9 cellular contexts compared by ENCODE assay signal in genomic region chr5:88118179-88118578, GRCh38.
"Had no signal": no experiment of that assay in that cellular context is flagged by ENCODE, and none has a peak within 500 bp of the region (broad histone marks: within the 10 kb centered on the region; RNA-seq: fewer than 3 reads in every experiment).

No MANE protein-coding gene starts in this region.

- H3K4me1 ChIP-seq: HAP-1 had no signal

- H2AFZ ChIP-seq: GM23338 had no signal

- FAIRE-seq: K562 had no signal

- H3K9me3 Mint-ChIP-seq: GM23338 had no signal

- H3K4me2 ChIP-seq: GM23338 had no signal

- H3K4me3 ChIP-seq: GM23338, HAP-1, K562 had no signal

- H3K9me3 ChIP-seq: HAP-1 had no signal

- H3K27ac ChIP-seq: HL-60 had no signal

- H3K27ac Mint-ChIP-seq: GM23338, HFFc6 had no signal

- H3K4me3 Mint-ChIP-seq: GM23338, HFFc6 had no signal

- DNase-seq: H7, HFFc6, IMR-90, KG1 had no signal

- H3K4me1 Mint-ChIP-seq: GM23338 had no signal

- ATAC-seq: GM23338, HCT116, K562 had no signal

- H3K36me3 ChIP-seq: HAP-1 had no signal
